19 cellular contexts compared by ENCODE assay signal in genomic region chr11:130227373-130227772, GRCh38.
A peak's percentile ranks its signal among the peaks of the same experiment; 100 is the strongest.
DNase-seq lines count a peak whose midpoint lies in the region; ATAC-seq, FAIRE-seq and TF ChIP-seq lines count a peak whose summit lies in the region.
"Had no signal": no experiment of that assay in that cellular context is flagged by ENCODE, and none has a peak within 500 bp of the region (broad histone marks: within the 10 kb centered on the region; RNA-seq: fewer than 3 reads in every experiment).

No MANE protein-coding gene starts in this region.

- POLR2A ChIA-PET in activated B cell treated with CpG ODN at 0.5 μM for 24 hours (lab: Charles Lee) = no interaction called here

- H3K27me3 ChIP-seq in WERI-Rb-1 (ENCODE audit: insufficient read depth, low read depth, severe bottlenecking) = no peaks in the 10 kb centered on the region
- H3K27me3 ChIP-seq: BLaER1 treated with 17β-estradiol and CSF1 and Interleukin-3, amounts not matched to agents 10 nM and 100 nM had no signal

- H3K4me1 Mint-ChIP-seq in activated B cell treated with CpG ODN at 0.5 μM for 24 hours = peaks cover 10% of the 10 kb centered on the region

- H3K36me3 ChIP-seq in WERI-Rb-1 = peaks cover 3% of the 10 kb centered on the region; the same call in 1 of the 2 replicates
- H3K36me3 ChIP-seq: HAP-1 had no signal

- H3K4me3 ChIP-seq in WERI-Rb-1 (ENCODE audit: low read depth, low read length) = no peak overlapping the region
- H3K4me3 ChIP-seq: BLaER1 treated with 17β-estradiol and CSF1 and Interleukin-3, amounts not matched to agents 10 nM and 100 nM; GM12878; GM23248; HAP-1 had no signal

- H3K9me3 ChIP-seq in WERI-Rb-1 (ENCODE audit: severe bottlenecking) = no peaks in the 10 kb centered on the region
- H3K9me3 ChIP-seq: BLaER1 treated with 17β-estradiol and CSF1 and Interleukin-3, amounts not matched to agents 10 nM and 100 nM; HAP-1 had no signal

- no peak for TF ChIP-seq POLR2A in GM12891 (IDR thresholded peaks at IDR 0.05; ENCODE audit: low read depth, low read length)

- no peak for TF ChIP-seq CTCF in activated B cell treated with CpG ODN at 0.5 μM for 24 hours (IDR thresholded peaks at IDR 0.05)
- no peak for TF ChIP-seq CTCF in WERI-Rb-1 (IDR thresholded peaks at IDR 0.05; ENCODE audit: low read depth, low read length)

- CTCF ChIA-PET in activated B cell treated with CpG ODN at 0.5 μM for 24 hours (lab: Charles Lee) = no interaction called here

- peaks cover 11% of the 10 kb centered on the region for H3K36me3 Mint-ChIP-seq in activated B cell treated with CpG ODN at 0.5 μM for 24 hours (ENCODE audit: low read depth)

- H3K27ac ChIP-seq in WERI-Rb-1 = no peak overlapping the region
- H3K27ac ChIP-seq: BLaER1 treated with 17β-estradiol and CSF1 and Interleukin-3, amounts not matched to agents 10 nM and 100 nM; GM23248; HL-60 had no signal

- no peaks in the 10 kb centered on the region for H3K27me3 Mint-ChIP-seq in activated B cell treated with CpG ODN at 0.5 μM for 24 hours

- H3K4me3 Mint-ChIP-seq in activated B cell treated with CpG ODN at 0.5 μM for 24 hours = no peak overlapping the region
- H3K4me3 Mint-ChIP-seq: CD8-positive, alpha-beta T cell had no signal

- H3K27ac Mint-ChIP-seq in activated B cell treated with CpG ODN at 0.5 μM for 24 hours = no peak overlapping the region
- H3K27ac Mint-ChIP-seq: CD8-positive, alpha-beta T cell had no signal

- DNase-seq in NCI-H2171 treated with DMSO at 0.1 percent for 48 hours (lab: John Stamatoyannopoulos, UW) (peak; percentile 54), NCI-H2171 (lab: John Stamatoyannopoulos, UW) (no peak), GM12891 (ENCODE audit: insufficient read length, low spot score) (no peak), activated B cell treated with CpG ODN at 0.5 μM for 24 hours (no peak), posterior vena cava (ENCODE audit: low spot score) (peak; percentile 40), WERI-Rb-1 (no peak), HuH-7 (ENCODE audit: low spot score) (no peak)
- DNase-seq: 8988T; Calu3; CD8-positive, alpha-beta T cell; DMS79 treated with DMSO at 0.1 percent for 48 hours; GM23248; IMR-90 had no signal

- peak; percentile 58 for FAIRE-seq in GM12891 (lab: Jason Lieb, UNC)
- FAIRE-seq: GM18507 had no signal

- ATAC-seq in activated B cell treated with CpG ODN at 0.5 μM for 24 hours (ENCODE audit: low read depth) (peak; percentile 69), HG03159 (IDR thresholded peaks at IDR 0.05; ENCODE audit: unreplicated experiment) (no peak)
- ATAC-seq: CD8-positive, alpha-beta T cell; GM12878 had no signal

- no peaks in the 10 kb centered on the region for H3K9me3 Mint-ChIP-seq in activated B cell treated with CpG ODN at 0.5 μM for 24 hours
- H3K9me3 Mint-ChIP-seq: CD8-positive, alpha-beta T cell had no signal

- intact Hi-C loops in activated B cell treated with CpG ODN at 0.5 μM for 24 hours (cut with micrococcal nuclease) (loop anchor here (5.0 kb wide), 1 partner anchor 35 kb away; no protein-coding TSS in a partner anchor), posterior vena cava (cut with DNase I) (no loop called here)

TF ChIP-seq in GM12891, 5 proteins besides CTCF, POLR2A, EP300 and RAD21:
- no peak for TF ChIP-seq PAX5 (IDR thresholded peaks at IDR 0.05; ENCODE audit: insufficient read depth, low read length, severe bottlenecking)
- no peak for TF ChIP-seq POU2F2 (IDR thresholded peaks at IDR 0.05; ENCODE audit: low read depth, low read length)
- no peak for TF ChIP-seq TAF1 (IDR thresholded peaks at IDR 0.05; ENCODE audit: low read depth, low read length)
- TF ChIP-seq POLR2AphosphoS5 (IDR thresholded peaks at IDR 0.05; ENCODE audit: low read depth, low read length) = no peak
- no peak for TF ChIP-seq SPI1 (IDR thresholded peaks at IDR 0.05; ENCODE audit: low read depth, low read length)

Comparison
In these comparisons a context has a peak if more than half of its experiments do, and no peak if none do; other contexts are left out.
1. DNase-seq: peak in NCI-H2171 treated with DMSO at 0.1 percent for 48 hours (single experiment) and posterior vena cava (single experiment); none in NCI-H2171 (single experiment), GM12891 (single experiment), activated B cell treated with CpG ODN at 0.5 μM for 24 hours (single experiment), WERI-Rb-1 (single experiment) and HuH-7 (single experiment).